ENCODE assay signal across 14 cellular contexts in the genomic region with DNA sequence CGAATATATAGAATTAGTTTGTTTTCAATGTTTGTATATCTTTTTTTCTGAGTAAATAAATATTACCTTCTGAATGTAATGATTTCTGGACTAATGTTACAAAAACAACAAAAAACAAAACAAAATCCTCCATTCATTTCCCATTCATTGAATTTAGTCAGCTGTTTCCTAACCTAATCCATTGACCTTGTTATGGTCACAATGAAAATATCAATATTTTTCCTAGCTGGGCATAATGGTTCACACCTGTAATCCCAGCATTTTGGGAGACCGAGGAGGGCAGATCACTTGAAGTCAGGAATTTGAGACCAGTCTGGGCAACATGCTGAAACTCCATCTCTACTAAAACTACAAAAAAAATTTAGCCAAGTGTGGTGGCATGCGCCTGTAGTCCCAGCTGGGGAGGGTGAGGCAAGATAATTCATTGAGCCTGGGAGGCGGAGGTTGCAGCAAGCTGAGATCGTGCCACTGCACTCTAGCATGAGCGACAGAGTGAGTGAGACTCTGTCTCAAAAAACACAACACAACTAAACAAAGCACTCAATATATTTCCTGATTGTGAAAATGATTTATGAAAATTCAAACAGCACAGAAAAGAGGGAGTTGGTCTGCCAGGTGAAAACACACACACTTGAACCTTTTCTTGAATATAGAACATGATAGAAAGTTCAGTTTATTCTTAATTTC. TPM values are rescaled to one million over a fixed set of nuclear protein-coding genes. Genes with fewer than 3 reads are reported as not detected.
"Had no signal": no experiment of that assay in that cellular context is flagged by ENCODE, and none has a peak within 500 bp of the region (broad histone marks: within the 10 kb centered on the region; RNA-seq: fewer than 3 reads in every experiment).

No MANE protein-coding gene starts in this region.

- H3K27me3 ChIP-seq: breast epithelium, tibial artery had no signal

- ATAC-seq: activated naive CD4-positive, alpha-beta T cell treated with anti-CD3 and anti-CD28 coated beads, Interleukin-2, amount 50 U/mL, for 72 hours; natural killer cell treated with Interleukin-12 subunit alpha and Interleukin-12 subunit beta and Interleukin-15 and Interleukin-18, amount 100 ng/mL, for 72 hours; stimulated activated naive CD8-positive, alpha-beta T cell treated with anti-CD3 and anti-CD28 coated beads, Interleukin-15, amount 100 ng/mL, for 72 hours had no signal

- DNase-seq: activated CD4-positive, CD25-positive, alpha-beta regulatory T cell; activated effector memory CD4-positive, alpha-beta T cell treated with anti-CD3 and anti-CD28 coated beads, Interleukin-2, amount 50 U/mL, for 16 hours; activated T-cell treated with anti-CD3 and anti-CD28 coated beads, Interleukin-2, amount 50 U/mL, for 24 hours; hypothalamus; kidney glomerular epithelial cell; nucleus accumbens; SHP77; stimulated activated CD4-positive, alpha-beta T cell treated with anti-CD3 and anti-CD28 coated beads, Interleukin-4, amount 100 ng/mL, for 4 hours; stimulated activated naive CD8-positive, alpha-beta T cell treated with anti-CD3 and anti-CD28 coated beads, Interleukin-15, amount 100 ng/mL, for 72 hours; T-helper 2 cell; tibial artery had no signal

- H3K36me3 ChIP-seq: breast epithelium, tibial artery had no signal

- H3K9me3 ChIP-seq: breast epithelium, tibial artery had no signal

- H3K4me3 ChIP-seq: breast epithelium, tibial artery had no signal

- H3K4me1 ChIP-seq: breast epithelium had no signal

RNA-seq across cellular contexts. Expression of gene PLSCR4, which starts 23.0 kb away (rescaled TPM):
- total RNA-seq: activated naive CD4-positive, alpha-beta T cell treated with anti-CD3 and anti-CD28 coated beads, Interleukin-2, amount 50 U/mL, for 72 hours; natural killer cell treated with Interleukin-12 subunit alpha and Interleukin-12 subunit beta and Interleukin-15 and Interleukin-18, amount 100 ng/mL, for 72 hours had no signal
